In the genomic region with DNA sequence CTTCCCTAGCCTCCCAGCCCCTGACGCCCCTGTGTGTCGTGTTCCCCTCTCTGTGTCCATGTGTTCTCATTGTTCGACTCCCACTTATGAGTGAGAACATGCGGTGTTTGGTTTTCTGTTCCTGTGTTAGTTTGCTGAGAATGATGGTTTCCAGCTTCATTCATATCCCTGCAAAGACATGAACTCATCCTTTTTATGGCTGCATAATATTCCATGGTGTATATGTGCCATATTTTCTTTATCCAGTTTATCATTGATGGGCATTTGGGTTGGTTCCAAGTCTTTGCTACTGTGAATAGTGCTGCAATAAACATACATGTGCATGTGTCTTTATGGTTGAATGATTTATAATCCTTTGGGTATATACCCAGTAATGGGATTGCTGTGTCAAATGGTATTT, we compare ENCODE assay signal across 5 cellular contexts.
DNase-seq lines count a peak whose midpoint lies in the region; ATAC-seq and TF ChIP-seq lines count a peak whose summit lies in the region.
"Not testable (repeated sequence)": the region's sequence is repeated elsewhere in the genome, so short reads cannot be mapped to it uniquely, and the experiment has no call there.

No MANE protein-coding gene starts in this region.

- not testable (repeated sequence) for BruUV-seq in MCF 10A (replicated peaks; lab: Mats Ljungman, UMichigan)

- H3K4me1 Mint-ChIP-seq in CD8-positive, alpha-beta T cell (ENCODE audit: low read depth) = peaks cover 32% of the 10 kb centered on the region
- H3K4me1 Mint-ChIP-seq in HFFc6 (ENCODE audit: low read depth) (peaks cover 26% of the 10 kb centered on the region), MCF 10A (ENCODE audit: insufficient read depth, unreplicated experiment) (peaks cover 10% of the 10 kb centered on the region)
- peaks cover 19% of the 10 kb centered on the region for H3K4me1 Mint-ChIP-seq in activated naive CD4-positive, alpha-beta T cell treated with anti-CD3 and anti-CD28 coated beads for 36 hours (ENCODE audit: low read depth)

- H4K20me1 ChIP-seq in smooth muscle cell (ENCODE audit: low read depth) = not testable (repeated sequence)

- 98% methylated on average over 4 of the region's 4 CpGs for WGBS in smooth muscle cell (ENCODE audit: low lambda C conversion rate)

- not testable (repeated sequence) for H3K27ac ChIP-seq in CD8-positive, alpha-beta T cell (ENCODE audit: low read depth, low read length)
- peak overlapping the region; percentile 34 for H3K27ac ChIP-seq in smooth muscle cell (ENCODE audit: low read depth)

- not testable (repeated sequence) for H3K4me3 Mint-ChIP-seq in CD8-positive, alpha-beta T cell; HFFc6; activated naive CD4-positive, alpha-beta T cell treated with anti-CD3 and anti-CD28 coated beads for 36 hours; MCF 10A (ENCODE audit: unreplicated experiment)

- ATAC-seq in CD8-positive, alpha-beta T cell = not testable (repeated sequence)

- POLR2A ChIA-PET in CD8-positive, alpha-beta T cell (lab: Charles Lee); MCF 10A (lab: Yijun Ruan, JAX): not testable (repeated sequence)

- peaks cover 22% of the 10 kb centered on the region for H3K9me3 Mint-ChIP-seq in CD8-positive, alpha-beta T cell
- not testable (repeated sequence) for H3K9me3 Mint-ChIP-seq in HFFc6; activated naive CD4-positive, alpha-beta T cell treated with anti-CD3 and anti-CD28 coated beads for 36 hours; MCF 10A (ENCODE audit: unreplicated experiment)

- H3K27me3 Mint-ChIP-seq in CD8-positive, alpha-beta T cell (ENCODE audit: low read depth); HFFc6 (ENCODE audit: insufficient read depth); activated naive CD4-positive, alpha-beta T cell treated with anti-CD3 and anti-CD28 coated beads for 36 hours (ENCODE audit: low read depth); MCF 10A (ENCODE audit: insufficient read depth, unreplicated experiment): not testable (repeated sequence)

- TF ChIP-seq CTCF in CD8-positive, alpha-beta T cell (IDR thresholded peaks at IDR 0.05); HFFc6 (IDR thresholded peaks at IDR 0.05); MCF 10A (IDR thresholded peaks at IDR 0.05; ENCODE audit: unreplicated experiment); smooth muscle cell (IDR thresholded peaks at IDR 0.05; ENCODE audit: borderline replicate concordance, insufficient read depth, poor library complexity, severe bottlenecking): not testable (repeated sequence)

- H3K27ac Mint-ChIP-seq in CD8-positive, alpha-beta T cell = peak overlapping the region; percentile 58
- H3K27ac Mint-ChIP-seq in HFFc6 = peak overlapping the region; percentile 14; the same call in 1 of the 2 replicates
- peak overlapping the region; percentile 41 for H3K27ac Mint-ChIP-seq in activated naive CD4-positive, alpha-beta T cell treated with anti-CD3 and anti-CD28 coated beads for 36 hours
- H3K27ac Mint-ChIP-seq in MCF 10A (ENCODE audit: low read depth, unreplicated experiment) = peak overlapping the region; percentile 71

- H3K27me3 ChIP-seq in CD8-positive, alpha-beta T cell (ENCODE audit: insufficient read depth, low read length); smooth muscle cell (ENCODE audit: low read depth): not testable (repeated sequence)

- H3K36me3 Mint-ChIP-seq in CD8-positive, alpha-beta T cell = peaks cover 61% of the 10 kb centered on the region
- peaks cover 27% of the 10 kb centered on the region for H3K36me3 Mint-ChIP-seq in HFFc6 (ENCODE audit: low read depth)
- H3K36me3 Mint-ChIP-seq in activated naive CD4-positive, alpha-beta T cell treated with anti-CD3 and anti-CD28 coated beads for 36 hours (ENCODE audit: low read depth) = peaks cover 57% of the 10 kb centered on the region
- peaks cover 16% of the 10 kb centered on the region for H3K36me3 Mint-ChIP-seq in MCF 10A (ENCODE audit: insufficient read depth, unreplicated experiment)

- not testable (repeated sequence) for H3K36me3 ChIP-seq in CD8-positive, alpha-beta T cell (ENCODE audit: insufficient read depth, low read length); smooth muscle cell (ENCODE audit: low read depth)

- H2AFZ ChIP-seq in smooth muscle cell (ENCODE audit: low read depth) = not testable (repeated sequence)

- H3K9me3 ChIP-seq in CD8-positive, alpha-beta T cell (ENCODE audit: low read length); smooth muscle cell (replicated peaks; ENCODE audit: low read depth): not testable (repeated sequence)

- DNase-seq in CD8-positive, alpha-beta T cell; HFFc6; activated naive CD4-positive, alpha-beta T cell treated with anti-CD3 and anti-CD28 coated beads for 36 hours; MCF 10A (ENCODE audit: unreplicated experiment); smooth muscle cell (lab: John Stamatoyannopoulos, UW; ENCODE audit: unreplicated experiment): not testable (repeated sequence)

- peaks cover 17% of the 10 kb centered on the region for H3K79me2 ChIP-seq in smooth muscle cell (ENCODE audit: low read depth)

- H3K4me1 ChIP-seq in CD8-positive, alpha-beta T cell (ENCODE audit: insufficient read depth, low read length); smooth muscle cell (ENCODE audit: low read depth): not testable (repeated sequence)

- not testable (repeated sequence) for H3K9ac ChIP-seq in smooth muscle cell (ENCODE audit: low read depth)

- intact Hi-C loops in CD8-positive, alpha-beta T cell (cut with DNase I, micrococcal nuclease) = loop anchor here in 1 of 2 experiments (5.0 kb wide), 1 partner anchor 42 kb away; no protein-coding TSS in a partner anchor
- intact Hi-C loops in activated naive CD4-positive, alpha-beta T cell treated with anti-CD3 and anti-CD28 coated beads for 36 hours (cut with micrococcal nuclease); MCF 10A (cut with micrococcal nuclease): not testable (repeated sequence)

- H3F3A ChIP-seq in smooth muscle cell (ENCODE audit: low read depth) = not testable (repeated sequence)

- CTCF ChIA-PET in CD8-positive, alpha-beta T cell (lab: Charles Lee); activated naive CD4-positive, alpha-beta T cell treated with anti-CD3 and anti-CD28 coated beads for 36 hours (lab: Charles Lee); MCF 10A (lab: Yijun Ruan, JAX): not testable (repeated sequence)

- H3K4me2 ChIP-seq in smooth muscle cell = not testable (repeated sequence)

- H3K4me3 ChIP-seq in CD8-positive, alpha-beta T cell (ENCODE audit: low read depth, low read length); smooth muscle cell: not testable (repeated sequence)

Comparison
In these comparisons a context has a peak if more than half of its experiments do, and no peak if none do; other contexts are left out.
1. H3K27ac Mint-ChIP-seq: peak in every context shown above with its lines; median percentile 71 in MCF 10A; 58 in CD8-positive, alpha-beta T cell; 41 in activated naive CD4-positive, alpha-beta T cell treated with anti-CD3 and anti-CD28 coated beads for 36 hours; 14 in HFFc6.